Comparison of ENCODE assay signal across 19 cellular contexts in the genomic region with DNA sequence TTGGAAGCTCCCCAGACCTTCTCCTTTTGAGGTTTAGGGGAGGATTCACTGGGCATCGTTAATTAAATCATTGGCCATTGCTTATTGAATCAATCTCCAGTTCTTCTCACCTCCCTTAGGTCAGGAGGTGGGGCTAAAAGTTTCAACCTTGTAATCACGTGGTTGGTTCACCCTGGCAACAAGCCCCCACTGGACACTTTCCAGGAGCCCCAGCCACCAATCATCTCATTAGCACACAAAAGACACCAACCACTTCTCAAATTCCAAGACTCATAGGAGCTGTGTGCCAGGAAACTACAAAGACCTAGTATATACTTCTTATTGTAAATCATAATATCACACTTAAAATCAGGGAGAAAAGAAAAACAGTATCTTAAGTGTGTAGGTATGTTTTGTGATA.
A peak's percentile ranks its signal among the peaks of the same experiment; 100 is the strongest.
DNase-seq lines count a peak whose midpoint lies in the region; FAIRE-seq and TF ChIP-seq lines count a peak whose summit lies in the region.
"Had no signal": no experiment of that assay in that cellular context is flagged by ENCODE, and none has a peak within 500 bp of the region (broad histone marks: within the 10 kb centered on the region; RNA-seq: fewer than 3 reads in every experiment).

No MANE protein-coding gene starts in this region.

- H4K20me1 ChIP-seq in GM23248 (ENCODE audit: insufficient read depth), result no peaks in the 10 kb centered on the region
- H4K20me1 ChIP-seq: BLaER1 had no signal

- H3K4me3 ChIP-seq in AG04450 (ENCODE audit: low read depth, low read length) (no peak overlapping the region), GM23248 (no peak overlapping the region), bronchial epithelial cell (ENCODE audit: low read depth, low read length) (no peak overlapping the region)
- H3K4me3 ChIP-seq: BLaER1 had no signal

- H3K36me3 Mint-ChIP-seq in nephron (ENCODE audit: low read depth), result peaks cover 18% of the 10 kb centered on the region
- no peaks in the 10 kb centered on the region for H3K36me3 Mint-ChIP-seq in T-helper 2 cell treated with Interferon-gamma antibody and Interleukin-4, amounts not matched to agents 5 μg/mL and 100 μg/mL, for 36 hours (ENCODE audit: low read depth)
- H3K36me3 Mint-ChIP-seq: CD4-positive, CD25-positive, alpha-beta regulatory T cell; CD8-positive, alpha-beta T cell had no signal

- H3K27me3 Mint-ChIP-seq in nephron (ENCODE audit: low read depth), result peaks cover 4% of the 10 kb centered on the region
- H3K27me3 Mint-ChIP-seq in T-helper 2 cell treated with Interferon-gamma antibody and Interleukin-4, amounts not matched to agents 5 μg/mL and 100 μg/mL, for 36 hours (ENCODE audit: low read depth), result no peaks in the 10 kb centered on the region
- H3K27me3 Mint-ChIP-seq: B cell; CD4-positive, CD25-positive, alpha-beta regulatory T cell had no signal

- H3K9me3 Mint-ChIP-seq in nephron, result peaks cover 36% of the 10 kb centered on the region
- peaks cover 11% of the 10 kb centered on the region for H3K9me3 Mint-ChIP-seq in T-helper 2 cell treated with Interferon-gamma antibody and Interleukin-4, amounts not matched to agents 5 μg/mL and 100 μg/mL, for 36 hours

- H3K9me3 ChIP-seq in AG04450 (ENCODE audit: control insufficient read depth, insufficient read depth, low read length) (peaks cover 9% of the 10 kb centered on the region), GM23248 (ENCODE audit: low read depth) (no peaks in the 10 kb centered on the region)

- H3K79me2 ChIP-seq in GM23248 (ENCODE audit: insufficient read depth), result no peaks in the 10 kb centered on the region

- in situ Hi-C loops in GM23248 (cut with MboI), result no loop called here

- no peak for TF ChIP-seq CTCF in AG04450 (IDR thresholded peaks at IDR 0.05; ENCODE audit: low read depth, low read length)
- TF ChIP-seq CTCF in bronchial epithelial cell (IDR thresholded peaks at IDR 0.05; ENCODE audit: insufficient read depth, low read length, severe bottlenecking), result no peak
- TF ChIP-seq CTCF in nephron (IDR thresholded peaks at IDR 0.05; ENCODE audit: unreplicated experiment in 3 of 3), result no peak

- H3K9me2 ChIP-seq in GM23248 (ENCODE audit: insufficient read depth), result no peaks in the 10 kb centered on the region

- H3K27ac ChIP-seq in AG04450 (ENCODE audit: low read depth, low read length), result peak overlapping the region; percentile 0
- no peak overlapping the region; the same call in 1 of the 2 replicates for H3K27ac ChIP-seq in GM23248
- H3K27ac ChIP-seq: BLaER1, C4-2B had no signal

- no peaks in the 10 kb centered on the region for H3K27me3 ChIP-seq in AG04450 (ENCODE audit: control insufficient read depth, insufficient read depth, low read length)
- no peaks in the 10 kb centered on the region for H3K27me3 ChIP-seq in GM23248 (replicated peaks; ENCODE audit: insufficient read depth)
- H3K27me3 ChIP-seq in bronchial epithelial cell (ENCODE audit: control insufficient read depth, insufficient read depth, low read length), result no peaks in the 10 kb centered on the region
- H3K27me3 ChIP-seq: BLaER1 had no signal

- H3K9ac ChIP-seq in GM23248, result no peak overlapping the region
- H3K9ac ChIP-seq: BLaER1 had no signal

- H3K4me2 ChIP-seq in GM23248 (ENCODE audit: unreplicated experiment), result peak overlapping the region; percentile 49
- H3K4me2 ChIP-seq: BLaER1 had no signal

- H2AFZ ChIP-seq in GM23248, result no peak overlapping the region

- H3K27ac Mint-ChIP-seq in nephron, result peak overlapping the region; percentile 1 to 51 (median 5)
- H3K27ac Mint-ChIP-seq in T-helper 2 cell treated with Interferon-gamma antibody and Interleukin-4, amounts not matched to agents 5 μg/mL and 100 μg/mL, for 36 hours, result no peak overlapping the region
- H3K27ac Mint-ChIP-seq: B cell; CD4-positive, CD25-positive, alpha-beta regulatory T cell; CD8-positive, alpha-beta T cell had no signal

- H3K36me3 ChIP-seq in GM23248 (ENCODE audit: low read depth) (no peaks in the 10 kb centered on the region), bronchial epithelial cell (ENCODE audit: control insufficient read depth, insufficient read depth, low read length) (no peaks in the 10 kb centered on the region)
- H3K36me3 ChIP-seq: BLaER1 had no signal

- H3K4me3 Mint-ChIP-seq in nephron, result no peak overlapping the region
- no peak overlapping the region for H3K4me3 Mint-ChIP-seq in T-helper 2 cell treated with Interferon-gamma antibody and Interleukin-4, amounts not matched to agents 5 μg/mL and 100 μg/mL, for 36 hours
- H3K4me3 Mint-ChIP-seq: B cell; CD4-positive, CD25-positive, alpha-beta regulatory T cell; CD8-positive, alpha-beta T cell had no signal

- 50% methylated on average over 2 of the region's 2 CpGs for WGBS in GM23248 (ENCODE audit: low coverage in 1 of 2, low lambda C conversion rate in 2 of 2, missing lambda C conversion rate in 2 of 2), 2 experiments

- peaks cover 21% of the 10 kb centered on the region; the same call in 1 of the 2 replicates for H3F3A ChIP-seq in GM23248 (ENCODE audit: insufficient read depth)

- POLR2A ChIA-PET in AG04450 (lab: Yijun Ruan, JAX), result no interaction called here

- peak; percentile 52 for FAIRE-seq in bronchial epithelial cell (lab: Jason Lieb, UNC)
- FAIRE-seq: G401.6, GM12892, H1 had no signal

- CTCF ChIA-PET in AG04450 (lab: Charles Lee), result no interaction called here

- peaks cover 41% of the 10 kb centered on the region for H3K4me1 Mint-ChIP-seq in nephron
- H3K4me1 Mint-ChIP-seq in T-helper 2 cell treated with Interferon-gamma antibody and Interleukin-4, amounts not matched to agents 5 μg/mL and 100 μg/mL, for 36 hours (ENCODE audit: low read depth), result no peaks in the 10 kb centered on the region
- H3K4me1 Mint-ChIP-seq: B cell; CD4-positive, CD25-positive, alpha-beta regulatory T cell had no signal

- DNase-seq in AG04450 (ENCODE audit: low read depth, low spot score) (no peak), GM23248 (no peak), bronchial epithelial cell (ENCODE audit: low read depth) (no peak), amygdala (lab: John Stamatoyannopoulos, UW) (no peak), pons (ENCODE audit: low spot score) (no peak)
- no peak for DNase-seq in T-helper 2 cell treated with Interferon-gamma antibody and Interleukin-4, amounts not matched to agents 5 μg/mL and 100 μg/mL, for 36 hours (ENCODE audit: low spot score)
- DNase-seq: Caco-2; CD4-positive, CD25-positive, alpha-beta regulatory T cell; CD8-positive, alpha-beta T cell; DMS153; DND-41; H7 had no signal

- H3K4me1 ChIP-seq in GM23248 (ENCODE audit: insufficient read depth), result peaks cover 35% of the 10 kb centered on the region
- H3K4me1 ChIP-seq: BLaER1 had no signal
